Comparison of ENCODE assay signal across 8 cellular contexts in genomic region chr1:210597555-210598134, GRCh38.
A peak's percentile ranks its signal among the peaks of the same experiment; 100 is the strongest.
DNase-seq lines count a peak whose midpoint lies in the region; ATAC-seq and TF ChIP-seq lines count a peak whose summit lies in the region.

No MANE protein-coding gene starts in this region.

- no peak overlapping the region for H3K4me3 ChIP-seq in hepatocyte

- H3K4me1 Mint-ChIP-seq in activated CD4-positive, alpha-beta memory T cell treated with anti-CD3 and anti-CD28 coated beads, Interleukin-2, amount 10 ng/mL, durations not matched to agents 7 days and 5 days = no peaks in the 10 kb centered on the region

- no peaks in the 10 kb centered on the region for H3K36me3 Mint-ChIP-seq in activated CD4-positive, alpha-beta memory T cell treated with anti-CD3 and anti-CD28 coated beads, Interleukin-2, amount 10 ng/mL, durations not matched to agents 7 days and 5 days (ENCODE audit: low read depth)

- H3K9me3 ChIP-seq in hepatocyte (ENCODE audit: low read depth) = no peaks in the 10 kb centered on the region

- no peaks in the 10 kb centered on the region for H3K9me2 ChIP-seq in hepatocyte (replicated peaks; ENCODE audit: insufficient read depth)

- no peak overlapping the region for H2AFZ ChIP-seq in hepatocyte

- CTCF ChIA-PET in activated CD4-positive, alpha-beta memory T cell treated with anti-CD3 and anti-CD28 coated beads, Interleukin-2, amount 10 ng/mL, durations not matched to agents 7 days and 5 days (lab: Charles Lee) = no interaction called here

- 75% methylated on average over 1 of the region's 1 CpG for WGBS in hepatocyte (ENCODE audit: low lambda C conversion rate, missing lambda C conversion rate)

- H3K27ac ChIP-seq in hepatocyte = peak overlapping the region; percentile 68

- H3K27me3 Mint-ChIP-seq in activated CD4-positive, alpha-beta memory T cell treated with anti-CD3 and anti-CD28 coated beads, Interleukin-2, amount 10 ng/mL, durations not matched to agents 7 days and 5 days = no peaks in the 10 kb centered on the region

- peaks cover 5% of the 10 kb centered on the region for H3K9me3 Mint-ChIP-seq in activated CD4-positive, alpha-beta memory T cell treated with anti-CD3 and anti-CD28 coated beads, Interleukin-2, amount 10 ng/mL, durations not matched to agents 7 days and 5 days

- peak; percentile 91 for ATAC-seq in GM18502 (IDR thresholded peaks at IDR 0.05; ENCODE audit: poor library complexity, unreplicated experiment)
- ATAC-seq in HG02870 (IDR thresholded peaks at IDR 0.05; ENCODE audit: unreplicated experiment) = peak; percentile 96
- no peak for ATAC-seq in HG03025 (IDR thresholded peaks at IDR 0.05; ENCODE audit: low FRiP score, unreplicated experiment)
- no peak for ATAC-seq in GM18861 (IDR thresholded peaks at IDR 0.05; ENCODE audit: unreplicated experiment)

- POLR2A ChIA-PET in activated CD4-positive, alpha-beta memory T cell treated with anti-CD3 and anti-CD28 coated beads, Interleukin-2, amount 10 ng/mL, durations not matched to agents 7 days and 5 days (lab: Charles Lee) = no interaction called here

- H4K20me1 ChIP-seq in hepatocyte (ENCODE audit: insufficient read depth, poor library complexity, severe bottlenecking) = no peaks in the 10 kb centered on the region

- no peak overlapping the region for H3K4me2 ChIP-seq in hepatocyte

- no peaks in the 10 kb centered on the region for H3K36me3 ChIP-seq in hepatocyte (replicated peaks; ENCODE audit: insufficient read depth, low read depth)

- peak; percentile 67 for DNase-seq in SK-MEL-5 (ENCODE audit: low read depth, low spot score)
- peak; percentile 49 for DNase-seq in hepatocyte (ENCODE audit: low spot score)
- DNase-seq in NCI-H526 treated with DMSO at 0.1 percent for 48 hours (lab: John Stamatoyannopoulos, UW) = no peak
- no peak for DNase-seq in activated CD4-positive, alpha-beta memory T cell treated with anti-CD3 and anti-CD28 coated beads, Interleukin-2, amount 10 ng/mL, durations not matched to agents 7 days and 5 days

- in situ Hi-C loops in SK-MEL-5 (cut with HindIII; ENCODE audit: low pct_unique_long_range_greater_than_20kb, low sequenced_read_pairs) = no loop called here

- H3K27ac Mint-ChIP-seq in activated CD4-positive, alpha-beta memory T cell treated with anti-CD3 and anti-CD28 coated beads, Interleukin-2, amount 10 ng/mL, durations not matched to agents 7 days and 5 days = no peak overlapping the region

- no peak for TF ChIP-seq CTCF in hepatocyte (IDR thresholded peaks at IDR 0.05; ENCODE audit: poor library complexity)

- no peaks in the 10 kb centered on the region for H3K79me2 ChIP-seq in hepatocyte

- no peaks in the 10 kb centered on the region for H3K4me1 ChIP-seq in hepatocyte (ENCODE audit: insufficient read depth)

- no peaks in the 10 kb centered on the region for H3K27me3 ChIP-seq in hepatocyte

- H3K4me3 Mint-ChIP-seq in activated CD4-positive, alpha-beta memory T cell treated with anti-CD3 and anti-CD28 coated beads, Interleukin-2, amount 10 ng/mL, durations not matched to agents 7 days and 5 days = no peak overlapping the region

Comparison
In these comparisons a context has a peak if more than half of its experiments do, and no peak if none do; other contexts are left out.
1. ATAC-seq: peak in GM18502 (single experiment) and HG02870 (single experiment); none in HG03025 (single experiment) and GM18861 (single experiment).
2. DNase-seq: peak in SK-MEL-5 (single experiment) and hepatocyte (single experiment); none in NCI-H526 treated with DMSO at 0.1 percent for 48 hours (single experiment) and activated CD4-positive, alpha-beta memory T cell treated with anti-CD3 and anti-CD28 coated beads, Interleukin-2, amount 10 ng/mL, durations not matched to agents 7 days and 5 days (single experiment).